Comparison of ENCODE assay signal across 1 cellular context in the genomic region with DNA sequence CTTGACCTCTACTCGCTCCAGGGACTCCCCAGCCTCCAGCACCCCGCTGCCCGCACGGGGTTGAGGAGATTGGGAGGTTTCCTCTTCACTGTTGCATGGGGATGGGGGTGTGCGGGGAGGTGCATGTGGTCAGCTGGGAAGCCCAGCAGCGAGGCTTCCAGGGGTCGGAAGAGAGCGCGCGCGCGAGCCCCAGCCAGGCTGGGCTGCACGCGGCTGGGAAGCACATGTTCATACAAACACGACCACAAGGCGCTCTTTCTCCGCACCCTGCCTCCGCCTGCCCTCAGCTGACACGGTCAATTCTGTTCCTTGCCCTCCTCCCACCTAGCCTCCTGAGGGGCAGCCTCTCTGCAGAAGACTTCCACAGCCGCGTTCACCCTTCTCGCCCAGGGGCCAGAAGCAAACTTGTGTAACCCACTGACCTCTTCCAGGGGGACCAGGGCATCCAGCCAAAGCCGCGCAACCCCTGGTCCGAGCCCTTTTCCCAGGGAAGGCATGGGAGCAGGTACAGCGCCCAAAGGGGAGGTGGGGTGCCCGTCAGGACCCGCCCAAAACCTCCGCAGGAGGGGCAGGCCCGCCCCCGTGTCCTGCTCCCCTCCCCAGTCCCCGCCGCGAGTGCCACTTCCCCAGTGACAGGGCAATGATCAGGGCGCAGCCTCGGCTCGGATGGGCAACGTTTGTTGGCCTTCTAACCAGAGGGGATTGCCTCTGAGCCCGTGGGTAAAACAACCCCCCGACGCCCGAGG.
TF ChIP-seq lines count a peak whose summit lies in the region.

No MANE protein-coding gene starts in this region.

TF ChIP-seq in WTC11, 78 proteins besides CTCF, POLR2A, EP300 and RAD21 (continued from another document):
- TF ChIP-seq, protein P1, sequence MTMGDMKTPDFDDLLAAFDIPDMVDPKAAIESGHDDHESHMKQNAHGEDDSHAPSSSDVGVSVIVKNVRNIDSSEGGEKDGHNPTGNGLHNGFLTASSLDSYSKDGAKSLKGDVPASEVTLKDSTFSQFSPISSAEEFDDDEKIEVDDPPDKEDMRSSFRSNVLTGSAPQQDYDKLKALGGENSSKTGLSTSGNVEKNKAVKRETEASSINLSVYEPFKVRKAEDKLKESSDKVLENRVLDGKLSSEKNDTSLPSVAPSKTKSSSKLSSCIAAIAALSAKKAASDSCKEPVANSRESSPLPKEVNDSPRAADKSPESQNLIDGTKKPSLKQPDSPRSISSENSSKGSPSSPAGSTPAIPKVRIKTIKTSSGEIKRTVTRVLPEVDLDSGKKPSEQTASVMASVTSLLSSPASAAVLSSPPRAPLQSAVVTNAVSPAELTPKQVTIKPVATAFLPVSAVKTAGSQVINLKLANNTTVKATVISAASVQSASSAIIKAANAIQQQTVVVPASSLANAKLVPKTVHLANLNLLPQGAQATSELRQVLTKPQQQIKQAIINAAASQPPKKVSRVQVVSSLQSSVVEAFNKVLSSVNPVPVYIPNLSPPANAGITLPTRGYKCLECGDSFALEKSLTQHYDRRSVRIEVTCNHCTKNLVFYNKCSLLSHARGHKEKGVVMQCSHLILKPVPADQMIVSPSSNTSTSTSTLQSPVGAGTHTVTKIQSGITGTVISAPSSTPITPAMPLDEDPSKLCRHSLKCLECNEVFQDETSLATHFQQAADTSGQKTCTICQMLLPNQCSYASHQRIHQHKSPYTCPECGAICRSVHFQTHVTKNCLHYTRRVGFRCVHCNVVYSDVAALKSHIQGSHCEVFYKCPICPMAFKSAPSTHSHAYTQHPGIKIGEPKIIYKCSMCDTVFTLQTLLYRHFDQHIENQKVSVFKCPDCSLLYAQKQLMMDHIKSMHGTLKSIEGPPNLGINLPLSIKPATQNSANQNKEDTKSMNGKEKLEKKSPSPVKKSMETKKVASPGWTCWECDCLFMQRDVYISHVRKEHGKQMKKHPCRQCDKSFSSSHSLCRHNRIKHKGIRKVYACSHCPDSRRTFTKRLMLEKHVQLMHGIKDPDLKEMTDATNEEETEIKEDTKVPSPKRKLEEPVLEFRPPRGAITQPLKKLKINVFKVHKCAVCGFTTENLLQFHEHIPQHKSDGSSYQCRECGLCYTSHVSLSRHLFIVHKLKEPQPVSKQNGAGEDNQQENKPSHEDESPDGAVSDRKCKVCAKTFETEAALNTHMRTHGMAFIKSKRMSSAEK (CRISPR knock-in tag; IDR thresholded peaks at IDR 0.05; ENCODE audit: borderline replicate concordance): no peak
- TF ChIP-seq, protein P2, sequence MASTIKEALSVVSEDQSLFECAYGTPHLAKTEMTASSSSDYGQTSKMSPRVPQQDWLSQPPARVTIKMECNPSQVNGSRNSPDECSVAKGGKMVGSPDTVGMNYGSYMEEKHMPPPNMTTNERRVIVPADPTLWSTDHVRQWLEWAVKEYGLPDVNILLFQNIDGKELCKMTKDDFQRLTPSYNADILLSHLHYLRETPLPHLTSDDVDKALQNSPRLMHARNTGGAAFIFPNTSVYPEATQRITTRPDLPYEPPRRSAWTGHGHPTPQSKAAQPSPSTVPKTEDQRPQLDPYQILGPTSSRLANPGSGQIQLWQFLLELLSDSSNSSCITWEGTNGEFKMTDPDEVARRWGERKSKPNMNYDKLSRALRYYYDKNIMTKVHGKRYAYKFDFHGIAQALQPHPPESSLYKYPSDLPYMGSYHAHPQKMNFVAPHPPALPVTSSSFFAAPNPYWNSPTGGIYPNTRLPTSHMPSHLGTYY (CRISPR knock-in tag; IDR thresholded peaks at IDR 0.05): no peak
- TF ChIP-seq ZNF423 (CRISPR knock-in tag; IDR thresholded peaks at IDR 0.05): peak; percentile 42
- TF ChIP-seq, protein P3, sequence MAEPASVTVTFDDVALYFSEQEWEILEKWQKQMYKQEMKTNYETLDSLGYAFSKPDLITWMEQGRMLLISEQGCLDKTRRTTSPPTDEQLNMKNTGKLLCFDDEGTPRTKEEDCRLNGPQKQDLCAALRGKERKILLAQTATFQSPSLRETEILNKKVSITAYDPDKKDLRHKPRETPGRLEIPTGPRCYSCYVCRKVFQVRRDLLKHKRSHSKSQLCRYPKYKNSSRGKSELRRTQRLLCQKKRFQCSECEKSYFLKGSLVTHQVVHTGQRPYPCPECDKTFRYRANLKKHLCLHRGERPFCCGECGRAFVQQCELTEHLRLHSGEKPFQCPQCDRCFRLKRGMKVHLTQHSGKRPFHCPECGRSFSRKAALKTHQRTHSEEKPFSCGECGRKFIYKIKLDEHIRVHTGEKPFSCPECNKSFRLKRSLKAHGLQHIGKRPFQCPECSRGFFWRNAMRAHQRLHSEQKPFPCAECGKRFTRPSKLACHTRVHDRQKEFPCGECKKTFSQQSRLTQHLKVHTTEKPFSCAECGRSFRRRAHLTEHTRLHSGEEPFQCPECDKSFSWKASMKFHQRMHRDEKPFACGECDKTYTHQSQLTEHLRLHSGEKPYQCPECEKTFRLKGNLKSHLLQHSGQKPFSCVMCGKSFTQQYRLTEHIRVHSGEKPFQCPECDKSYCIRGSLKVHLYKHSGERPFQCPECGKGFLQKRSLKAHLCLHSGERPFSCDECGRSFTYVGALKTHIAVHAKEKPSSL (CRISPR knock-in tag; conservative IDR thresholded peaks at IDR 0.05): no peak
- peak; percentile 96 for TF ChIP-seq TEAD1 (CRISPR knock-in tag; IDR thresholded peaks at IDR 0.05)
- no peak for TF ChIP-seq NR3C1 (CRISPR knock-in tag; conservative IDR thresholded peaks at IDR 0.05; ENCODE audit: low read depth)
- TF ChIP-seq NFATC4 (CRISPR knock-in tag; IDR thresholded peaks at IDR 0.05): no peak
- TF ChIP-seq, protein P4, sequence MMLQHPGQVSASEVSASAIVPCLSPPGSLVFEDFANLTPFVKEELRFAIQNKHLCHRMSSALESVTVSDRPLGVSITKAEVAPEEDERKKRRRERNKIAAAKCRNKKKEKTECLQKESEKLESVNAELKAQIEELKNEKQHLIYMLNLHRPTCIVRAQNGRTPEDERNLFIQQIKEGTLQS (CRISPR knock-in tag; conservative IDR thresholded peaks at IDR 0.05): no peak
- TF ChIP-seq ZNF263 (CRISPR knock-in tag; IDR thresholded peaks at IDR 0.05; ENCODE audit: low read depth): 0 out of 2 replicates have a peak, but pooled peaks have one; percentile 61
- peak; percentile 91; the same call in 1 of the 2 replicates for TF ChIP-seq TEAD4 (CRISPR knock-in tag; IDR thresholded peaks at IDR 0.05)
- TF ChIP-seq RELA (CRISPR knock-in tag; IDR thresholded peaks at IDR 0.05; ENCODE audit: borderline replicate concordance): peak; percentile 92; the same call in 1 of the 2 replicates
- TF ChIP-seq ZNF138 (CRISPR knock-in tag; conservative IDR thresholded peaks at IDR 0.05): no peak
TF ChIP-seq in WTC11: peak in this region for 42.
